35 cellular contexts compared by ENCODE assay signal in the genomic region with DNA sequence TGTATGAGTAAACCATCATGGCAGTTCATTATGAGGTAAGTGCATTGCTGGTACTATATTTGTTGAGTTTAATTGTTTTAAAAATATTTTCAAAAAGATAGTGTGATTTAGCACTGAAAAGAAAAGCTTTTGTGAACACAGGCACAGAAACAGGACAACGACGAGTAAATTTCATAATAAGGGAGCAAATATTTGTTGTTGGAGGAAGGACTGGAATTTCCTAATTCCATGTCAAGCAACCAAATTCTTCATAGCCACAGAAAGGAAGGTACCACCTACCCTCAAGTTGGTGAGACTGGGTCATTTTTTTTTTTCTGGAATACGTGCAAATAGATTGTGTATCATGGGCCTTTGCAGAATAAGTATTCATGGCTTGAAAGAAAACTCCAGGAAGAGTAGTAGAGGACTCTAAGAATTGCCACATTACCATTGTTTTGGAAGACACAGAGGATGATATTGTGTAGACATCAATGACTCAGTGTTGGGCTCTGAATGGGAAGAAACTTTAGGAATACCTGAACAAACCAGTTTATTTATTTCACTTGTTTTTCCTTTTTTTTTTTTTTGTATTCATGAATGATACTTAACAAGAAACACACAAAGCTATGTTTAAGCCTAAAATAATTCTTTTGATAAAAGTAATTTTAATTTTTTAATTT.
"Had no signal": no experiment of that assay in that cellular context is flagged by ENCODE, and none has a peak within 500 bp of the region (broad histone marks: within the 10 kb centered on the region; RNA-seq: fewer than 3 reads in every experiment).

No MANE protein-coding gene starts in this region.

- FAIRE-seq: astrocyte had no signal

- ATAC-seq: activated naive CD4-positive, alpha-beta T cell treated with anti-CD3 and anti-CD28 coated beads, Interleukin-2, amount 50 U/mL, for 72 hours; activated T-cell treated with anti-CD3 and anti-CD28 coated beads, Interleukin-2, amount 50 U/mL, for 4 hours; Right ventricle myocardium inferior had no signal

- H3K36me3 ChIP-seq: adrenal gland, cardiac muscle cell, MG63 had no signal

- H3K27ac ChIP-seq: adrenal gland, cardiac muscle cell, RWPE1, VCaP had no signal

- H3K4me3 ChIP-seq: adrenal gland, cardiac muscle cell, MG63 had no signal

- H3K27me3 Mint-ChIP-seq: activated B cell treated with CpG ODN at 0.5 μM for 24 hours; activated CD4-positive, alpha-beta memory T cell treated with anti-CD3 and anti-CD28 coated beads for 36 hours; brain had no signal

- DNase-seq: activated B cell treated with CpG ODN at 0.5 μM for 24 hours; activated CD4-positive, alpha-beta memory T cell treated with anti-CD3 and anti-CD28 coated beads for 36 hours; activated CD4-positive, alpha-beta T cell treated with anti-CD3 and anti-CD28 coated beads for 4 hours; activated CD4-positive, alpha-beta T cell treated with anti-CD3 and anti-CD28 coated beads, Interleukin-2, amount 50 U/mL, for 1 hour; activated CD4-positive, CD25-positive, alpha-beta regulatory T cell treated with anti-CD3 and anti-CD28 coated beads, Interleukin-2, amount 50 U/mL, for 72 hours; activated CD8-positive, alpha-beta memory T cell treated with anti-CD3 and anti-CD28 coated beads, Interleukin-2, amount 50 U/mL, for 4 hours; activated gamma-delta T cell treated with Interleukin-2 at 50 U/mL for 16 hours; activated naive CD4-positive, alpha-beta T cell treated with anti-CD3 and anti-CD28 coated beads for 36 hours; activated T-cell treated with anti-CD3 and anti-CD28 coated beads for 4 hours; activated T-cell treated with anti-CD3 and anti-CD28 coated beads, Interleukin-2, amount 50 U/mL, for 4 hours; adrenal gland; Karpas-422; KBM-7; MG63; NCI-H1048; NCI-H1105 treated with DMSO at 0.1 percent for 48 hours; NCI-H1436; NCI-H1694; NCI-H1930; NCI-H2081 treated with DMSO at 0.1 percent for 48 hours; NCI-H226; NCI-H524 treated with DMSO at 0.1 percent for 48 hours; SIG-M5; SW 1271; T-helper 1 cell; T-helper 2 cell; T-helper 9 cell had no signal

- H3K27me3 ChIP-seq: adrenal gland, MG63 had no signal

- H3K4me3 Mint-ChIP-seq: activated B cell treated with CpG ODN at 0.5 μM for 24 hours; activated CD4-positive, alpha-beta memory T cell treated with anti-CD3 and anti-CD28 coated beads for 36 hours; activated naive CD4-positive, alpha-beta T cell treated with anti-CD3 and anti-CD28 coated beads for 36 hours; activated T-cell treated with anti-CD3 and anti-CD28 coated beads, Interleukin-2, amount 50 U/mL, for 4 hours; activated T-helper 1 cell treated with anti-CD3 and anti-CD28 coated beads, Interleukin-12 subunit alpha, Interleukin-12 subunit beta, Interleukin-2, Interleukin-4 antibody, amounts not matched to agents 30 ng/mL and 10 ng/mL and 1 ng/mL, durations not matched to agents 14 hours and 24 hours and 36 hours; brain had no signal

- H3K27ac Mint-ChIP-seq: activated B cell treated with CpG ODN at 0.5 μM for 24 hours; activated CD4-positive, alpha-beta memory T cell treated with anti-CD3 and anti-CD28 coated beads for 36 hours; activated naive CD4-positive, alpha-beta T cell treated with anti-CD3 and anti-CD28 coated beads for 36 hours; activated naive CD4-positive, alpha-beta T cell treated with anti-CD3 and anti-CD28 coated beads, Interleukin-2, amount 50 U/mL, for 72 hours; activated T-helper 1 cell treated with anti-CD3 and anti-CD28 coated beads, Interleukin-12 subunit alpha, Interleukin-12 subunit beta, Interleukin-2, Interleukin-4 antibody, amounts not matched to agents 30 ng/mL and 10 ng/mL and 1 ng/mL, durations not matched to agents 14 hours and 24 hours and 36 hours; brain had no signal

- H3K9me3 ChIP-seq: adrenal gland, MG63 had no signal

- H3K4me1 Mint-ChIP-seq: activated B cell treated with CpG ODN at 0.5 μM for 24 hours, brain had no signal

- H3K9me3 Mint-ChIP-seq: activated B cell treated with CpG ODN at 0.5 μM for 24 hours; activated CD4-positive, alpha-beta memory T cell treated with anti-CD3 and anti-CD28 coated beads for 36 hours; activated naive CD4-positive, alpha-beta T cell treated with anti-CD3 and anti-CD28 coated beads for 36 hours; activated naive CD4-positive, alpha-beta T cell treated with anti-CD3 and anti-CD28 coated beads, Interleukin-2, amount 50 U/mL, for 72 hours; activated T-cell treated with anti-CD3 and anti-CD28 coated beads, Interleukin-2, amount 50 U/mL, for 4 hours; activated T-helper 1 cell treated with anti-CD3 and anti-CD28 coated beads, Interleukin-12 subunit alpha, Interleukin-12 subunit beta, Interleukin-2, Interleukin-4 antibody, amounts not matched to agents 30 ng/mL and 10 ng/mL and 1 ng/mL, durations not matched to agents 14 hours and 24 hours and 36 hours; brain had no signal
